In the genomic region with DNA sequence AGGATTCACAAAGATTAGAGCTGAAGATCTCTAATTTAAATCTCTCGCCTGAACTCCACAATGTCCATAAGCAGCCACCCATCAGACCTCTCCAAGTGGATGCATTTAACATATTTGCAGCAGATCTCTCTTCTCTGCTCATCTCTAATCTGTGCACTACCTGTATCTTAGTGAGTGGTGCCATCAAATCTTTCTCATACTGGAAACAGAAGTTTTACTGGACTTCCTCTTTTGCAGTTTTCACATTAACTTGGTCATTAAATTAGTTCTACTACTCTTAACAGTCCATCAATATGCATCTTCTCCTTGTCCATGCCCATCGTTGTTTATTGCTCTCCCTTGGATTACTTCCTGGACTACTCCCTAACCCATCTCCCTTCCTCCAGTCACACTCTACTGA, we compare ENCODE assay signal across 1 cellular context.
TF ChIP-seq lines count a peak whose summit lies in the region.

No MANE protein-coding gene starts in this region.

TF ChIP-seq in GM12878, 131 proteins besides CTCF, POLR2A, EP300 and RAD21:
- TF ChIP-seq SPI1 (IDR thresholded peaks at IDR 0.05; ENCODE audit: borderline replicate concordance, insufficient read depth, low read depth, low read length) (peak; percentile 84), SUZ12 (IDR thresholded peaks at IDR 0.05; ENCODE audit: unreplicated experiment) (no peak)
